8 cellular contexts compared by ENCODE assay signal in genomic region chr7:50792342-50793114, GRCh38. TPM values are rescaled to one million over a fixed set of nuclear protein-coding genes. Genes with fewer than 3 reads are reported as not detected.
DNase-seq lines count a peak whose midpoint lies in the region; ATAC-seq and TF ChIP-seq lines count a peak whose summit lies in the region.

No MANE protein-coding gene starts in this region.

- peak overlapping the region; percentile 76 for H3K4me3 Mint-ChIP-seq in activated CD4-positive, alpha-beta T cell treated with anti-CD3 and anti-CD28 coated beads for 36 hours

- DNase-seq in activated CD4-positive, alpha-beta T cell treated with anti-CD3 and anti-CD28 coated beads for 36 hours, result peak; percentile 35
- no peak for DNase-seq in activated CD4-positive, alpha-beta T cell treated with anti-CD3 and anti-CD28 coated beads for 1 hour
- DNase-seq in SJSA1 (ENCODE audit: low read depth in 1 of 2, low spot score in 2 of 2) (no peak), dermis blood vessel endothelial cell (peak; percentile 51), right lobe of liver (peak; percentile 48 to 64 (median 56)), tibial artery (peak; percentile 38 to 72), NCI-H446 treated with DMSO at 0.1 percent for 48 hours (lab: John Stamatoyannopoulos, UW) (no peak)

- peaks cover under 1% of the 10 kb centered on the region for H3K9me3 Mint-ChIP-seq in activated CD4-positive, alpha-beta T cell treated with anti-CD3 and anti-CD28 coated beads for 36 hours (ENCODE audit: low read depth)

- H3K4me3 ChIP-seq in SJSA1 (peak overlapping the region; percentile 45), right lobe of liver (peak overlapping the region; percentile 62 to 77 (median 66)), tibial artery (peak overlapping the region; percentile 57 to 65)

- H3K27me3 ChIP-seq in SJSA1 (replicated peaks), result peaks cover 12% of the 10 kb centered on the region
- H3K27me3 ChIP-seq in right lobe of liver, result no peaks in the 10 kb centered on the region
- no peaks in the 10 kb centered on the region for H3K27me3 ChIP-seq in tibial artery

- H3K4me1 Mint-ChIP-seq in activated CD4-positive, alpha-beta T cell treated with anti-CD3 and anti-CD28 coated beads for 36 hours, result peaks cover 4% of the 10 kb centered on the region

- H3K36me3 Mint-ChIP-seq in activated CD4-positive, alpha-beta T cell treated with anti-CD3 and anti-CD28 coated beads for 36 hours (ENCODE audit: low read depth), result peaks cover 6% of the 10 kb centered on the region

- H3K27ac ChIP-seq in SJSA1 (no peak overlapping the region), right lobe of liver (peak overlapping the region; percentile 77 to 83 (median 77)), tibial artery (peak overlapping the region; percentile 49 to 80)

- no peak for TF ChIP-seq CTCF in right lobe of liver (IDR thresholded peaks at IDR 0.05)
- no peak for TF ChIP-seq CTCF in tibial artery (IDR thresholded peaks at IDR 0.05)

- CTCF ChIA-PET in activated CD4-positive, alpha-beta T cell treated with anti-CD3 and anti-CD28 coated beads for 36 hours (lab: Charles Lee), result no interaction called here

- peak; percentile 55 for ATAC-seq in activated CD4-positive, alpha-beta T cell treated with anti-CD3 and anti-CD28 coated beads for 36 hours
- peak; percentile 2 to 31 (median 16) for ATAC-seq in right lobe of liver
- no peak for ATAC-seq in GM19463 (IDR thresholded peaks at IDR 0.05; ENCODE audit: unreplicated experiment)

- POLR2A ChIA-PET in activated CD4-positive, alpha-beta T cell treated with anti-CD3 and anti-CD28 coated beads for 36 hours (lab: Charles Lee), result no interaction called here

- H3K9me3 ChIP-seq in SJSA1 (replicated peaks), result peaks cover 5% of the 10 kb centered on the region; the same call in 1 of the 2 replicates
- H3K9me3 ChIP-seq in right lobe of liver, result no peaks in the 10 kb centered on the region
- peaks cover 0 to 6% (median 0%) of the 10 kb centered on the region in 3 donors for H3K9me3 ChIP-seq in tibial artery

- intact Hi-C loops in activated CD4-positive, alpha-beta T cell treated with anti-CD3 and anti-CD28 coated beads for 36 hours (cut with DNase I, micrococcal nuclease), result loop anchor here in 1 of 2 experiments (5.0 kb wide), 1 partner anchor 330 kb away; no protein-coding TSS in a partner anchor
- intact Hi-C loops in right lobe of liver (cut with DNase I), result loop anchor here (10.0 kb wide), 2 partner anchors 98 to 282 kb away; no protein-coding TSS in a partner anchor
- intact Hi-C loops in tibial artery (cut with DNase I; ENCODE audit: low total_unique reads), result loop anchor here (5.0 to 10.0 kb wide), 2 partner anchors 138 to 320 kb away; no protein-coding TSS in a partner anchor

- H3K27ac Mint-ChIP-seq in activated CD4-positive, alpha-beta T cell treated with anti-CD3 and anti-CD28 coated beads for 36 hours, result peak overlapping the region; percentile 76

- H3K36me3 ChIP-seq in SJSA1 (no peaks in the 10 kb centered on the region), right lobe of liver (no peaks in the 10 kb centered on the region), tibial artery (no peaks in the 10 kb centered on the region)

- 0% methylated on average over 9 of the region's 91 CpGs for WGBS in right lobe of liver (ENCODE audit: insufficient coverage, low coverage, low lambda C conversion rate, missing lambda C conversion rate)

- peaks cover 8% of the 10 kb centered on the region; the same call in 1 of the 2 replicates for H3K4me1 ChIP-seq in SJSA1 (replicated peaks)
- peaks cover 0 to 32% (median 6%) of the 10 kb centered on the region in 4 donors for H3K4me1 ChIP-seq in right lobe of liver
- peaks cover 0 to 27% (median 18%) of the 10 kb centered on the region in 4 donors for H3K4me1 ChIP-seq in tibial artery

- H3K27me3 Mint-ChIP-seq in activated CD4-positive, alpha-beta T cell treated with anti-CD3 and anti-CD28 coated beads for 36 hours, result peaks cover 30% of the 10 kb centered on the region

- TF ChIP-seq POLR2A in right lobe of liver (IDR thresholded peaks at IDR 0.05), result no peak

RNA-seq across cellular contexts. Expression of gene GRB10, which starts 9.8 kb away (rescaled TPM):
- 10 to 100 TPM in 1 of 2 experiments, 1 to 10 TPM in 1; 9.5 to 11.9 TPM for total RNA-seq in activated CD4-positive, alpha-beta T cell treated with anti-CD3 and anti-CD28 coated beads for 36 hours
- total RNA-seq in SJSA1 (2014; rRNA removed; shearing (Covaris generic)), result 1.3 and 3.3 TPM in 2 replicates
- total RNA-seq in dermis blood vessel endothelial cell, result 223 and 285 TPM in 2 replicates
- 10 to 100 TPM; 24.9 to 55.5 (median 40.0) TPM for total RNA-seq in right lobe of liver

Comparison
In these comparisons a context has a peak if more than half of its experiments do, and no peak if none do; other contexts are left out.
1. DNase-seq: peak in activated CD4-positive, alpha-beta T cell treated with anti-CD3 and anti-CD28 coated beads for 36 hours (single experiment), dermis blood vessel endothelial cell (single experiment), right lobe of liver (3 of 3) and tibial artery (2 of 2); none in activated CD4-positive, alpha-beta T cell treated with anti-CD3 and anti-CD28 coated beads for 1 hour (single experiment), SJSA1 (0 of 2) and NCI-H446 treated with DMSO at 0.1 percent for 48 hours (single experiment).
2. Peak in every context shown above with its lines, with median percentiles within 50 percentile points of each other: H3K4me3 ChIP-seq.